In the genomic region with DNA sequence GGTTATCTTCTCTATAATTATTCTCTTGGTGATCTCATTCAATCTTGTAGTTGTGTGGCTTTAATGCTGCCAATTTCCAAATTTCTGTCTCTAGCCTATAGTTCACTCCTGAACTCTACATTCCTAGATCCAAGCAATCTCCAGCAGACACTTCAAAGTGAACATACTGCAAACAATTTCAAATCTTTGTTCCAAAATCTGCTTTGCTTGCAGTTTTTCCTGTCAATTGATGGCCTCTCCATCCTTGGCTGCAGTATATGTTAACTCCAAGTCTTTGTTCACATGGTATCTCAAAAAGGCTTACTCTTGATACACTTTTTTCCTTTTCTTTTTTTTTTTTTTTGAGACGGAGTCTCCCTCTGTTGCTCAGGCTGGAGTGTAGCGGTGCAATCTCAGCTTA, we compare ENCODE assay signal across 21 cellular contexts. TPM values are rescaled to one million over a fixed set of nuclear protein-coding genes. Genes with fewer than 3 reads are reported as not detected.
DNase-seq lines count a peak whose midpoint lies in the region; ATAC-seq, FAIRE-seq and TF ChIP-seq lines count a peak whose summit lies in the region.
"Had no signal": no experiment of that assay in that cellular context is flagged by ENCODE, and none has a peak within 500 bp of the region (broad histone marks: within the 10 kb centered on the region; RNA-seq: fewer than 3 reads in every experiment).

No MANE protein-coding gene starts in this region.

- H3K9me3 ChIP-seq in HepG2 (ENCODE audit: low read length) (no peaks in the 10 kb centered on the region), right lobe of liver (no peaks in the 10 kb centered on the region), astrocyte (ENCODE audit: insufficient read depth, low read depth, low read length) (no peaks in the 10 kb centered on the region), H1 (ENCODE audit: insufficient read depth in 2 of 2, low read depth in 1 of 2, low read length in 1 of 2) (no peaks in the 10 kb centered on the region)
- H3K9me3 ChIP-seq: BE2C; BLaER1 treated with 17β-estradiol and CSF1 and Interleukin-3, amounts not matched to agents 10 nM and 100 nM had no signal

- ATAC-seq in HepG2 = no peak
- no peak for ATAC-seq in right lobe of liver

- no peak overlapping the region for H3K18ac ChIP-seq in H1 (ENCODE audit: extremely low read depth, low read length)

- TF ChIP-seq CTCF in HepG2 (CRISPR knock-in tag; IDR thresholded peaks at IDR 0.05) (no peak), right lobe of liver (IDR thresholded peaks at IDR 0.05) (no peak), astrocyte (IDR thresholded peaks at IDR 0.05; ENCODE audit: insufficient read depth, low read depth, low read length) (no peak), H1 (IDR thresholded peaks at IDR 0.05; ENCODE audit: control extremely low read depth in 1 of 3, insufficient read depth in 1 of 3, low read depth in 1 of 3, low read length in 3 of 3) (no peak)

- no peak overlapping the region for H3K27ac Mint-ChIP-seq in astrocyte (ENCODE audit: unreplicated experiment)
- H3K27ac Mint-ChIP-seq: CD4-positive, alpha-beta T cell had no signal

- DNase-seq in HepG2 (ENCODE audit: low spot score) = no peak
- no peak for DNase-seq in right lobe of liver
- DNase-seq in astrocyte (ENCODE audit: low read depth) = no peak
- no peak for DNase-seq in H1 (ENCODE audit: low read depth in 1 of 2, low spot score in 2 of 2)
- no peak for DNase-seq in T-helper 1 cell
- no peak for DNase-seq in COLO829 (ENCODE audit: low spot score)
- DNase-seq: ACHN; AML-193; BE2C; Calu3; CD4-positive, alpha-beta T cell; CD8-positive, alpha-beta memory T cell; COR-L47; DMS53; DMS79 treated with DMSO at 0.1 percent for 48 hours; GOT3; H7; HCEC 1CT had no signal

- no peak overlapping the region for H3K23ac ChIP-seq in H1 (ENCODE audit: insufficient read length)

- no peak overlapping the region for H3K4ac ChIP-seq in H1 (replicated peaks; ENCODE audit: insufficient read length, low read depth, low read length)

- H4K20me1 ChIP-seq in HepG2 (ENCODE audit: insufficient read depth, low read length) = peaks cover 5% of the 10 kb centered on the region; the same call in 1 of the 2 replicates
- peaks cover 56% of the 10 kb centered on the region for H4K20me1 ChIP-seq in astrocyte (ENCODE audit: insufficient read depth, low read length)
- H4K20me1 ChIP-seq in H1 (replicated peaks in 1 of 2; ENCODE audit: control insufficient read depth in 1 of 2, insufficient read depth in 2 of 2, low read length in 2 of 2) = peaks cover 4 to 7% of the 10 kb centered on the region in 2 experiments

- H3K36me3 Mint-ChIP-seq in astrocyte (ENCODE audit: low read depth, unreplicated experiment) = peaks cover 3% of the 10 kb centered on the region

- H2BK12ac ChIP-seq in H1 (ENCODE audit: low read depth, low read length) = no peak overlapping the region

- CTCF ChIA-PET in HepG2 (lab: Yijun Ruan, JAX; ENCODE audit: low intra/inter-chr PET ratio, low total read pairs) = no interaction called here
- CTCF ChIA-PET in H1 (lab: Charles Lee; ENCODE audit: partially characterized antibody) = interaction anchor here (0.8 to 2.5 kb wide), 5 partner anchors 7 to 235 kb away, joined by 3 to 12 read pairs (median 3); partner anchors contain the start of gene NAA50

- TF ChIP-seq POLR2A in HepG2 (IDR thresholded peaks at IDR 0.05; ENCODE audit: insufficient read depth in 1 of 2, low read depth in 2 of 2, low read length in 2 of 2) = no peak
- no peak for TF ChIP-seq POLR2A in right lobe of liver (IDR thresholded peaks at IDR 0.05)
- no peak for TF ChIP-seq POLR2A in H1 (IDR thresholded peaks at IDR 0.05; ENCODE audit: control extremely low read depth in 1 of 2, low read depth in 2 of 2, low read length in 2 of 2)

- no peak for TF ChIP-seq EP300 in HepG2 (IDR thresholded peaks at IDR 0.05; ENCODE audit: low read depth in 2 of 2, low read length in 2 of 2)
- TF ChIP-seq EP300 in HepG2 (CRISPR knock-in tag; IDR thresholded peaks at IDR 0.05; ENCODE audit: borderline replicate concordance) = no peak
- TF ChIP-seq EP300 in H1 (IDR thresholded peaks at IDR 0.05; ENCODE audit: borderline replicate concordance in 1 of 2, low read depth in 2 of 2, low read length in 2 of 2) = no peak

- H3K4me2 ChIP-seq in HepG2 (ENCODE audit: low read depth, low read length) = no peak overlapping the region
- H3K4me2 ChIP-seq in astrocyte (ENCODE audit: low read length) = no peak overlapping the region
- no peak overlapping the region for H3K4me2 ChIP-seq in H1 (ENCODE audit: insufficient read depth in 1 of 2, low read depth in 2 of 2, low read length in 2 of 2)
- H3K4me2 ChIP-seq: BLaER1 treated with 17β-estradiol and CSF1 and Interleukin-3, amounts not matched to agents 10 nM and 100 nM had no signal

- H3K56ac ChIP-seq in H1 (replicated peaks; ENCODE audit: insufficient read length, low read depth, low read length) = no peak overlapping the region

- intact Hi-C loops in HepG2 (cut with micrococcal nuclease; ENCODE audit: unreplicated experiment) = no loop called here
- intact Hi-C loops in right lobe of liver (cut with DNase I) = no loop called here

- no peak overlapping the region for H3K4me3 ChIP-seq in HepG2 (replicated peaks in 1 of 3; ENCODE audit: insufficient read depth in 1 of 3, low read depth in 2 of 3, low read length in 3 of 3)
- no peak overlapping the region for H3K4me3 ChIP-seq in right lobe of liver
- H3K4me3 ChIP-seq in astrocyte (ENCODE audit: insufficient read depth, low read depth, low read length) = no peak overlapping the region
- no peak overlapping the region for H3K4me3 ChIP-seq in H1 (ENCODE audit: extremely low read depth in 1 of 4, insufficient read depth in 2 of 4, low read depth in 3 of 4, low read length in 4 of 4)
- H3K4me3 ChIP-seq: BLaER1 treated with 17β-estradiol and CSF1 and Interleukin-3, amounts not matched to agents 10 nM and 100 nM had no signal

- no TSS peak for BruUV-seq in HepG2 (replicated peaks; lab: Mats Ljungman, UMichigan)

- no peak overlapping the region for H2AK5ac ChIP-seq in H1 (ENCODE audit: low read depth, low read length)

- peaks cover 3% of the 10 kb centered on the region for H3K4me1 Mint-ChIP-seq in astrocyte (ENCODE audit: low read depth, unreplicated experiment)
- H3K4me1 Mint-ChIP-seq: CD14-positive monocyte had no signal

- H4K91ac ChIP-seq in H1 (replicated peaks; ENCODE audit: insufficient read length, low read length) = no peak overlapping the region

- no peak overlapping the region for H3K4me3 Mint-ChIP-seq in astrocyte (ENCODE audit: unreplicated experiment)
- H3K4me3 Mint-ChIP-seq: CD14-positive monocyte; CD4-positive, alpha-beta T cell; CD8-positive, alpha-beta memory T cell had no signal

- H2BK20ac ChIP-seq in H1 (ENCODE audit: low read length) = no peak overlapping the region

- no peaks in the 10 kb centered on the region for H3K4me1 ChIP-seq in HepG2 (ENCODE audit: insufficient read depth, low read length)
- H3K4me1 ChIP-seq in right lobe of liver = no peaks in the 10 kb centered on the region
- H3K4me1 ChIP-seq in astrocyte (ENCODE audit: insufficient read depth, low read length) = no peaks in the 10 kb centered on the region
- H3K4me1 ChIP-seq in H1 (replicated peaks in 1 of 4; ENCODE audit: control insufficient read depth in 3 of 4, insufficient read depth in 4 of 4, low read length in 3 of 4) = no peaks in the 10 kb centered on the region; a peak in 1 of 7 replicates
- H3K4me1 ChIP-seq: BE2C; BLaER1 treated with 17β-estradiol and CSF1 and Interleukin-3, amounts not matched to agents 10 nM and 100 nM had no signal

- H2BK5ac ChIP-seq in H1 (ENCODE audit: low read depth, low read length) = no peak overlapping the region

- H3K79me2 ChIP-seq in HepG2 (ENCODE audit: insufficient read depth, low read length) (peaks cover 94% of the 10 kb centered on the region), astrocyte (ENCODE audit: insufficient read depth, low read length) (peaks cover 99% of the 10 kb centered on the region), H1 (ENCODE audit: control insufficient read depth in 1 of 2, insufficient read depth in 2 of 2, low read length in 2 of 2) (peaks cover 5 to 100% of the 10 kb centered on the region in 2 experiments; a peak in 3 of 4 replicates)

- no peak overlapping the region for H4K5ac ChIP-seq in H1 (ENCODE audit: insufficient read length, low read depth, low read length)

- no peaks in the 10 kb centered on the region for H3K23me2 ChIP-seq in H1 (ENCODE audit: low read depth, low read length)

- H3K27me3 Mint-ChIP-seq in astrocyte (ENCODE audit: low read depth, unreplicated experiment) = no peaks in the 10 kb centered on the region
- H3K27me3 Mint-ChIP-seq: CD4-positive, alpha-beta T cell; CD8-positive, alpha-beta memory T cell had no signal

- TF ChIP-seq RAD21 in HepG2 (CRISPR knock-in tag; IDR thresholded peaks at IDR 0.05) (no peak), H1 (IDR thresholded peaks at IDR 0.05 in 1 of 2, conservative IDR thresholded peaks at IDR 0.05 in 1 of 2; ENCODE audit: low read depth in 2 of 2, low read length in 2 of 2) (no peak)

- no peaks in the 10 kb centered on the region for H3K27me3 ChIP-seq in HepG2 (ENCODE audit: control insufficient read depth in 1 of 2, insufficient read depth in 2 of 2, low read length in 2 of 2)
- H3K27me3 ChIP-seq in right lobe of liver = no peaks in the 10 kb centered on the region
- H3K27me3 ChIP-seq in astrocyte (ENCODE audit: insufficient read depth, low read length) = no peaks in the 10 kb centered on the region
- no peaks in the 10 kb centered on the region for H3K27me3 ChIP-seq in H1 (replicated peaks in 1 of 4; ENCODE audit: control insufficient read depth in 3 of 4, extremely low read depth in 1 of 4, insufficient read depth in 3 of 4, low read length in 3 of 4)
- H3K27me3 ChIP-seq: BE2C; BLaER1 treated with 17β-estradiol and CSF1 and Interleukin-3, amounts not matched to agents 10 nM and 100 nM had no signal

- POLR2A ChIA-PET in HepG2 (lab: Yijun Ruan, JAX) = interaction anchor here (1.2 kb wide), 1 partner anchor 19 kb away, joined by 3 read pairs; no protein-coding TSS in a partner anchor
- POLR2A ChIA-PET in H1 (lab: Charles Lee; ENCODE audit: partially characterized antibody) = interaction anchor here (1.3 kb wide), 1 partner anchor 16 kb away, joined by 6 read pairs; no protein-coding TSS in a partner anchor

- H3K9ac ChIP-seq in HepG2 (ENCODE audit: insufficient read depth, low read depth, low read length) (no peak overlapping the region), astrocyte (ENCODE audit: low read length) (no peak overlapping the region), H1 (replicated peaks in 1 of 4; ENCODE audit: extremely low read depth in 1 of 4, low read depth in 3 of 4, low read length in 3 of 4) (no peak overlapping the region)
- H3K9ac ChIP-seq: BLaER1 treated with 17β-estradiol and CSF1 and Interleukin-3, amounts not matched to agents 10 nM and 100 nM had no signal

- H2BK120ac ChIP-seq in H1 (replicated peaks; ENCODE audit: low read depth, low read length) = no peak overlapping the region

- no peak overlapping the region for H2BK15ac ChIP-seq in H1 (ENCODE audit: low read length)

- H2AFZ ChIP-seq in HepG2 (ENCODE audit: low read length) (no peak overlapping the region), astrocyte (ENCODE audit: low read depth, low read length) (no peak overlapping the region), H1 (ENCODE audit: low read length) (no peak overlapping the region)

- H3K27ac ChIP-seq in HepG2 (ENCODE audit: extremely low read length, insufficient read depth, low read length) (no peak overlapping the region), right lobe of liver (no peak overlapping the region), astrocyte (ENCODE audit: low read depth, low read length) (no peak overlapping the region), H1 (ENCODE audit: low read depth, low read length) (no peak overlapping the region)
- H3K27ac ChIP-seq: 22Rv1; BLaER1 treated with 17β-estradiol and CSF1 and Interleukin-3, amounts not matched to agents 10 nM and 100 nM had no signal

- in situ Hi-C loops in HepG2 (cut with HindIII; ENCODE audit: extremely low pct_ligation_motif_present, low pct_unique_long_range_greater_than_20kb) = no loop called here

- H3K14ac ChIP-seq in H1 (ENCODE audit: insufficient read length) = no peak overlapping the region

- 93% methylated on average over 2 of the region's 2 CpGs for WGBS in HepG2 (ENCODE audit: low lambda C conversion rate)
- 94% methylated on average over 2 of the region's 2 CpGs for WGBS in right lobe of liver (ENCODE audit: insufficient coverage, low coverage, low lambda C conversion rate, missing lambda C conversion rate)
- 100% methylated on average over 1 of the region's 2 CpGs; no CpG with 5 or more reads in 1 of the 2 experiments for WGBS in H1 (ENCODE audit: extremely low coverage in 1 of 2, insufficient coverage in 1 of 2, insufficient read length in 1 of 2, insufficient replicate concordance in 2 of 2, low coverage in 1 of 2, low lambda C conversion rate in 2 of 2, missing lambda C conversion rate in 1 of 2), 2 experiments

- no peak overlapping the region for H4K8ac ChIP-seq in H1 (ENCODE audit: extremely low read depth, insufficient read depth, low read length)

- no peaks in the 10 kb centered on the region for H3K9me3 Mint-ChIP-seq in astrocyte (ENCODE audit: unreplicated experiment)
- H3K9me3 Mint-ChIP-seq: CD14-positive monocyte; CD4-positive, alpha-beta T cell; CD8-positive, alpha-beta memory T cell had no signal

- FAIRE-seq in HepG2 (lab: Jason Lieb, UNC) (no peak), astrocyte (lab: Jason Lieb, UNC) (peak; percentile 50), H1 (lab: Jason Lieb, UNC) (no peak)

- H3K79me1 ChIP-seq in H1 (ENCODE audit: low read depth, low read length) = peaks cover 9% of the 10 kb centered on the region

- H3K36me3 ChIP-seq in HepG2 (replicated peaks in 1 of 2; ENCODE audit: control insufficient read depth in 1 of 2, insufficient read depth in 2 of 2, low read length in 2 of 2) = peaks cover 2 to 12% of the 10 kb centered on the region in 2 experiments; a peak in 3 of 5 replicates
- H3K36me3 ChIP-seq in right lobe of liver = no peaks in the 10 kb centered on the region
- H3K36me3 ChIP-seq in astrocyte (ENCODE audit: insufficient read depth, low read length) = no peaks in the 10 kb centered on the region
- H3K36me3 ChIP-seq in H1 (ENCODE audit: control insufficient read depth in 2 of 4, insufficient read depth in 4 of 4, low read length in 3 of 4) = peaks cover 0 to 10% (median 0%) of the 10 kb centered on the region in 4 experiments; a peak in 1 of 8 replicates

RNA-seq across cellular contexts. Expression of gene NAA50, which starts 17.4 kb away (rescaled TPM):
- total RNA-seq in HepG2 (2016; rRNA removed; fragmentation: Illumina TruSeq; extraction: Trizol) (233 and 352 TPM in 2 replicates), right lobe of liver (100 to 1,000 TPM in 2 of 6 experiments, 10 to 100 TPM in 4; 56.1 to 130 (median 60.9) TPM), astrocyte (141 and 151 TPM in 2 replicates)
- total RNA-seq in HepG2 (2016; cell fraction: cytosol; rRNA removed; fragmentation: Illumina TruSeq; extraction: Trizol; ENCODE audit: low read depth) = 12.6 and 14.6 TPM in 2 replicates
- total RNA-seq in HepG2 (2016; cell fraction: insoluble cytoplasmic fraction; rRNA removed; fragmentation: Illumina TruSeq; extraction: Trizol) = 240 and 363 TPM in 2 replicates
- 93.6 and 101 TPM in 2 replicates for total RNA-seq in HepG2 (2016; cell fraction: membrane; rRNA removed; fragmentation: Illumina TruSeq; extraction: Trizol)
- total RNA-seq in HepG2 (2016; cell fraction: nucleus; rRNA removed; fragmentation: Illumina TruSeq; extraction: Trizol) = 92.1 and 103 TPM in 2 replicates
- polyA plus RNA-seq in HepG2 (2011; rRNA removed) (30.2 and 30.3 TPM in 2 replicates), H1 (2011; rRNA removed) (46.6 and 68.4 TPM in 2 replicates)
- 28.8 and 35.6 TPM in 2 replicates for polyA plus RNA-seq in HepG2 (2011; cell fraction: cytosol; rRNA removed)
- polyA plus RNA-seq in HepG2 (2011; cell fraction: nucleus; rRNA removed) = 19.7 and 21.7 TPM in 2 replicates
- polyA plus RNA-seq in HepG2 (2012) = 89.2 and 99.4 TPM in 2 replicates
- 12.6 and 13.9 TPM in 2 replicates for polyA plus RNA-seq in HepG2 (2016; cell fraction: cytosol; fragmentation: Illumina TruSeq; extraction: Trizol; ENCODE audit: low read depth)
- 253 and 261 TPM in 2 replicates for polyA plus RNA-seq in HepG2 (2016; cell fraction: insoluble cytoplasmic fraction; fragmentation: Illumina TruSeq; extraction: Trizol; ENCODE audit: low read depth)
- polyA plus RNA-seq in HepG2 (2016; cell fraction: membrane; fragmentation: Illumina TruSeq; extraction: Trizol; ENCODE audit: low read depth) = 48.2 and 51.0 TPM in 2 replicates
- polyA plus RNA-seq in HepG2 (2016; cell fraction: nucleus; fragmentation: Illumina TruSeq; extraction: Trizol; ENCODE audit: insufficient read depth, low read depth) = 111 TPM in 2 replicates
- polyA minus RNA-seq in HepG2 (2011; rRNA and poly(A)+ RNA removed; ENCODE audit: low replicate concordance) = 32.6 and 46.0 TPM in 2 replicates
- 49.0 and 66.5 TPM in 2 replicates for polyA minus RNA-seq in HepG2 (2011; cell fraction: cytosol; rRNA and poly(A)+ RNA removed)
- 21.6 and 26.0 TPM in 2 replicates for polyA minus RNA-seq in HepG2 (2011; cell fraction: nucleus; rRNA and poly(A)+ RNA removed)
- total RNA-seq in H1 (2021; fragmentation: NEBNext Ultra II Directional; extraction: Animal tissue kit (Norgen Biotek cat#: 25700)) = 224 and 231 TPM in 2 replicates
- polyA plus RNA-seq in H1 (2011; cell fraction: cytosol; rRNA removed) = 80.8 TPM
- polyA plus RNA-seq in H1 (2011; cell fraction: nucleus; rRNA removed) = 105 TPM
- 111 to 190 TPM (median 143 TPM) in 4 replicates for polyA plus RNA-seq in H1 (2012, experiment 1 of 2)
- polyA plus RNA-seq in H1 (2012, experiment 2 of 2) = 12.6 TPM
- polyA plus RNA-seq in H1 (2013, experiment 1 of 2) = 113 TPM
- polyA plus RNA-seq in H1 (2013, experiment 2 of 2) = 119 TPM
- 70.1 and 106 TPM in 2 replicates for polyA minus RNA-seq in H1 (2011; rRNA and poly(A)+ RNA removed)
- 63.0 TPM for polyA minus RNA-seq in H1 (2011; cell fraction: cytosol; rRNA and poly(A)+ RNA removed)
- polyA minus RNA-seq in H1 (2011; cell fraction: nucleus; rRNA and poly(A)+ RNA removed) = 116 TPM

RNA-seq across cellular contexts. Expression of gene ATP6V1A, which starts 18.2 kb away (rescaled TPM):
- total RNA-seq in HepG2 (2016; rRNA removed; fragmentation: Illumina TruSeq; extraction: Trizol) (95.1 and 171 TPM in 2 replicates), right lobe of liver (10 to 100 TPM; 39.6 to 52.7 (median 47.7) TPM), astrocyte (123 and 129 TPM in 2 replicates)
- 4.1 and 4.6 TPM in 2 replicates for total RNA-seq in HepG2 (2016; cell fraction: cytosol; rRNA removed; fragmentation: Illumina TruSeq; extraction: Trizol; ENCODE audit: low read depth)
- total RNA-seq in HepG2 (2016; cell fraction: insoluble cytoplasmic fraction; rRNA removed; fragmentation: Illumina TruSeq; extraction: Trizol) = 94.7 and 166 TPM in 2 replicates
- total RNA-seq in HepG2 (2016; cell fraction: membrane; rRNA removed; fragmentation: Illumina TruSeq; extraction: Trizol) = 18.8 and 23.0 TPM in 2 replicates
- 48.7 and 55.1 TPM in 2 replicates for total RNA-seq in HepG2 (2016; cell fraction: nucleus; rRNA removed; fragmentation: Illumina TruSeq; extraction: Trizol)
- polyA plus RNA-seq in HepG2 (2011; rRNA removed) (21.7 and 23.4 TPM in 2 replicates), H1 (2011; rRNA removed) (9.7 and 15.4 TPM in 2 replicates)
- 10.7 and 17.6 TPM in 2 replicates for polyA plus RNA-seq in HepG2 (2011; cell fraction: cytosol; rRNA removed)
- polyA plus RNA-seq in HepG2 (2011; cell fraction: nucleus; rRNA removed) = 4.8 and 6.2 TPM in 2 replicates
- polyA plus RNA-seq in HepG2 (2012) = 17.0 and 26.8 TPM in 2 replicates
- polyA plus RNA-seq in HepG2 (2016; cell fraction: cytosol; fragmentation: Illumina TruSeq; extraction: Trizol; ENCODE audit: low read depth) = 1.5 TPM in 2 replicates
- polyA plus RNA-seq in HepG2 (2016; cell fraction: insoluble cytoplasmic fraction; fragmentation: Illumina TruSeq; extraction: Trizol; ENCODE audit: low read depth) = 61.1 and 63.7 TPM in 2 replicates
- polyA plus RNA-seq in HepG2 (2016; cell fraction: membrane; fragmentation: Illumina TruSeq; extraction: Trizol; ENCODE audit: low read depth) = 5.9 and 6.6 TPM in 2 replicates
- 37.6 and 38.2 TPM in 2 replicates for polyA plus RNA-seq in HepG2 (2016; cell fraction: nucleus; fragmentation: Illumina TruSeq; extraction: Trizol; ENCODE audit: insufficient read depth, low read depth)
- 33.3 and 77.8 TPM in 2 replicates for polyA minus RNA-seq in HepG2 (2011; rRNA and poly(A)+ RNA removed; ENCODE audit: low replicate concordance)
- polyA minus RNA-seq in HepG2 (2011; cell fraction: cytosol; rRNA and poly(A)+ RNA removed) = 39.8 and 40.8 TPM in 2 replicates
- polyA minus RNA-seq in HepG2 (2011; cell fraction: nucleus; rRNA and poly(A)+ RNA removed) = 19.3 and 28.3 TPM in 2 replicates
- total RNA-seq in H1 (2021; fragmentation: NEBNext Ultra II Directional; extraction: Animal tissue kit (Norgen Biotek cat#: 25700)) = 90.4 and 90.9 TPM in 2 replicates
- 21.8 TPM for polyA plus RNA-seq in H1 (2011; cell fraction: cytosol; rRNA removed)
- polyA plus RNA-seq in H1 (2011; cell fraction: nucleus; rRNA removed) = 7.9 TPM
- polyA plus RNA-seq in H1 (2012, experiment 1 of 2) = 28.8 to 46.8 TPM (median 38.9 TPM) in 4 replicates
- 3.2 TPM for polyA plus RNA-seq in H1 (2012, experiment 2 of 2)
- polyA plus RNA-seq in H1 (2013, experiment 1 of 2) = 25.7 TPM
- 24.1 TPM for polyA plus RNA-seq in H1 (2013, experiment 2 of 2)
- 72.3 and 142 TPM in 2 replicates for polyA minus RNA-seq in H1 (2011; rRNA and poly(A)+ RNA removed)
- 27.6 TPM for polyA minus RNA-seq in H1 (2011; cell fraction: cytosol; rRNA and poly(A)+ RNA removed)
- 17.5 TPM for polyA minus RNA-seq in H1 (2011; cell fraction: nucleus; rRNA and poly(A)+ RNA removed)

RNA-seq across cellular contexts. Expression of gene USF3, which starts 32.2 kb away (rescaled TPM):
- total RNA-seq in HepG2 (2016; rRNA removed; fragmentation: Illumina TruSeq; extraction: Trizol) (6.3 and 13.3 TPM in 2 replicates), right lobe of liver (10 to 100 TPM; 12.1 to 20.3 (median 17.6) TPM), astrocyte (10.0 and 11.8 TPM in 2 replicates)
- total RNA-seq in HepG2 (2016; cell fraction: cytosol; rRNA removed; fragmentation: Illumina TruSeq; extraction: Trizol; ENCODE audit: low read depth) = 0.81 and 1.1 TPM in 2 replicates
- total RNA-seq in HepG2 (2016; cell fraction: insoluble cytoplasmic fraction; rRNA removed; fragmentation: Illumina TruSeq; extraction: Trizol) = 6.2 and 13.4 TPM in 2 replicates
- 3.6 and 3.8 TPM in 2 replicates for total RNA-seq in HepG2 (2016; cell fraction: membrane; rRNA removed; fragmentation: Illumina TruSeq; extraction: Trizol)
- total RNA-seq in HepG2 (2016; cell fraction: nucleus; rRNA removed; fragmentation: Illumina TruSeq; extraction: Trizol) = 8.1 and 8.9 TPM in 2 replicates
- polyA plus RNA-seq in HepG2 (2011; rRNA removed) (10.9 and 15.2 TPM in 2 replicates), H1 (2011; rRNA removed) (5.4 and 9.6 TPM in 2 replicates)
- polyA plus RNA-seq in HepG2 (2011; cell fraction: cytosol; rRNA removed) = 7.1 and 10.4 TPM in 2 replicates
- polyA plus RNA-seq in HepG2 (2011; cell fraction: nucleus; rRNA removed) = 6.2 and 6.7 TPM in 2 replicates
- polyA plus RNA-seq in HepG2 (2012) = 3.1 and 5.6 TPM in 2 replicates
- polyA plus RNA-seq in HepG2 (2016; cell fraction: cytosol; fragmentation: Illumina TruSeq; extraction: Trizol; ENCODE audit: low read depth) = 0.45 and 0.46 TPM in 2 replicates
- polyA plus RNA-seq in HepG2 (2016; cell fraction: insoluble cytoplasmic fraction; fragmentation: Illumina TruSeq; extraction: Trizol; ENCODE audit: low read depth) = 9.5 and 9.6 TPM in 2 replicates
- polyA plus RNA-seq in HepG2 (2016; cell fraction: membrane; fragmentation: Illumina TruSeq; extraction: Trizol; ENCODE audit: low read depth) = 1.2 and 1.5 TPM in 2 replicates
- 9.5 and 10.8 TPM in 2 replicates for polyA plus RNA-seq in HepG2 (2016; cell fraction: nucleus; fragmentation: Illumina TruSeq; extraction: Trizol; ENCODE audit: insufficient read depth, low read depth)
- 15.9 and 26.7 TPM in 2 replicates for polyA minus RNA-seq in HepG2 (2011; rRNA and poly(A)+ RNA removed; ENCODE audit: low replicate concordance)
- 14.4 and 15.1 TPM in 2 replicates for polyA minus RNA-seq in HepG2 (2011; cell fraction: cytosol; rRNA and poly(A)+ RNA removed)
- 20.2 and 23.6 TPM in 2 replicates for polyA minus RNA-seq in HepG2 (2011; cell fraction: nucleus; rRNA and poly(A)+ RNA removed)
- total RNA-seq in H1 (2021; fragmentation: NEBNext Ultra II Directional; extraction: Animal tissue kit (Norgen Biotek cat#: 25700)) = 18.5 and 18.8 TPM in 2 replicates
- polyA plus RNA-seq in H1 (2011; cell fraction: cytosol; rRNA removed) = 7.7 TPM
- 10.8 TPM for polyA plus RNA-seq in H1 (2011; cell fraction: nucleus; rRNA removed)
- 3.9 to 5.5 TPM (median 4.4 TPM) in 4 replicates for polyA plus RNA-seq in H1 (2012, experiment 1 of 2)
- polyA plus RNA-seq in H1 (2012, experiment 2 of 2) = 0.26 TPM
- polyA plus RNA-seq in H1 (2013, experiment 1 of 2) = 8.7 TPM
- 7.6 TPM for polyA plus RNA-seq in H1 (2013, experiment 2 of 2)
- 46.9 and 57.2 TPM in 2 replicates for polyA minus RNA-seq in H1 (2011; rRNA and poly(A)+ RNA removed)
- 12.3 TPM for polyA minus RNA-seq in H1 (2011; cell fraction: cytosol; rRNA and poly(A)+ RNA removed)
- 66.2 TPM for polyA minus RNA-seq in H1 (2011; cell fraction: nucleus; rRNA and poly(A)+ RNA removed)

Comparison
In these comparisons a context has a peak if more than half of its experiments do, and no peak if none do; other contexts are left out.
1. Of the 41 proteins assayed by ChIP-seq in both HepG2 and H1: peak only in HepG2: none; only in H1: none; in both: MAFK; in neither: 40.